Comparison of ENCODE assay signal across 24 cellular contexts in genomic region chr12:114949081-114949480, GRCh38.
"Had no signal": no experiment of that assay in that cellular context is flagged by ENCODE, and none has a peak within 500 bp of the region (broad histone marks: within the 10 kb centered on the region; RNA-seq: fewer than 3 reads in every experiment).

No MANE protein-coding gene starts in this region.

- H3K27ac Mint-ChIP-seq: immature natural killer cell; memory B cell; naive thymus-derived CD4-positive, alpha-beta T cell; stimulated activated naive B cell treated with anti-CD40 and anti-IgM and Interleukin-4, amounts not matched to agents 10 μg/mL and 1 μg/mL and 100 μg/mL, for 72 hours; stimulated activated naive CD8-positive, alpha-beta T cell treated with anti-CD3 and anti-CD28 coated beads, Interleukin-15, Interleukin-2, amounts not matched to agents 100 ng/mL and 50 ng/mL, for 24 hours had no signal

- H3K4me1 ChIP-seq: psoas muscle, sigmoid colon, spleen, suprapubic skin, transverse colon, upper lobe of right lung, uterus had no signal

- ATAC-seq: left lobe of liver; naive thymus-derived CD4-positive, alpha-beta T cell; psoas muscle; right cardiac atrium; stimulated activated naive B cell treated with anti-CD40 and anti-IgM and Interleukin-4, amounts not matched to agents 10 μg/mL and 1 μg/mL and 100 μg/mL, for 72 hours; upper lobe of right lung had no signal

- H3K9me3 Mint-ChIP-seq: nephron had no signal

- H3K4me3 ChIP-seq: dorsolateral prefrontal cortex, lung, ovary, psoas muscle, sigmoid colon, spleen, suprapubic skin, transverse colon, upper lobe of right lung, uterus had no signal

- H3K4me1 Mint-ChIP-seq: immature natural killer cell; memory B cell; naive thymus-derived CD4-positive, alpha-beta T cell; stimulated activated naive B cell treated with anti-CD40 and anti-IgM and Interleukin-4, amounts not matched to agents 10 μg/mL and 1 μg/mL and 100 μg/mL, for 72 hours had no signal

- H3K27me3 Mint-ChIP-seq: memory B cell; naive thymus-derived CD4-positive, alpha-beta T cell; stimulated activated naive B cell treated with anti-CD40 and anti-IgM and Interleukin-4, amounts not matched to agents 10 μg/mL and 1 μg/mL and 100 μg/mL, for 72 hours; stimulated activated naive CD8-positive, alpha-beta T cell treated with anti-CD3 and anti-CD28 coated beads, Interleukin-15, Interleukin-2, amounts not matched to agents 100 ng/mL and 50 ng/mL, for 24 hours had no signal

- H3K36me3 Mint-ChIP-seq: immature natural killer cell; memory B cell; naive thymus-derived CD4-positive, alpha-beta T cell; stimulated activated naive B cell treated with anti-CD40 and anti-IgM and Interleukin-4, amounts not matched to agents 10 μg/mL and 1 μg/mL and 100 μg/mL, for 72 hours had no signal

- H3K36me3 ChIP-seq: ovary, sigmoid colon, spleen, suprapubic skin, transverse colon, upper lobe of right lung, uterus had no signal

- H3K4me3 Mint-ChIP-seq: immature natural killer cell; memory B cell; naive thymus-derived CD4-positive, alpha-beta T cell; nephron; stimulated activated naive B cell treated with anti-CD40 and anti-IgM and Interleukin-4, amounts not matched to agents 10 μg/mL and 1 μg/mL and 100 μg/mL, for 72 hours; stimulated activated naive CD8-positive, alpha-beta T cell treated with anti-CD3 and anti-CD28 coated beads, Interleukin-15, Interleukin-2, amounts not matched to agents 100 ng/mL and 50 ng/mL, for 24 hours had no signal

- H3K27ac ChIP-seq: epithelial cell of prostate, ovary, psoas muscle, sigmoid colon, spleen, suprapubic skin, transverse colon, upper lobe of right lung, uterus had no signal

- H3K9me3 ChIP-seq: ovary, psoas muscle, sigmoid colon, spleen, suprapubic skin, transverse colon, upper lobe of right lung, uterus had no signal

- DNase-seq: dorsolateral prefrontal cortex; effector CD4-positive, alpha-beta T cell; hypothalamus; immature natural killer cell; naive thymus-derived CD4-positive, alpha-beta T cell; occipital lobe; ovary; posterior cingulate gyrus; psoas muscle; right cardiac atrium; sigmoid colon; spleen; stimulated activated CD4-positive, alpha-beta T cell treated with anti-CD3 and anti-CD28 coated beads, Interleukin-2, amount 100 ng/mL, for 48 hours; stimulated activated naive B cell treated with anti-CD40 and anti-IgM and Interleukin-4, amounts not matched to agents 10 μg/mL and 1 μg/mL and 100 μg/mL, for 72 hours; transverse colon; upper lobe of right lung; uterus had no signal

- H3K27me3 ChIP-seq: ovary, sigmoid colon, spleen, suprapubic skin, transverse colon, upper lobe of right lung, uterus had no signal
